In genomic region chr3:160886421-160886820, GRCh38 we compare ENCODE assay signal across 12 cellular contexts.
DNase-seq lines count a peak whose midpoint lies in the region; ATAC-seq, FAIRE-seq and TF ChIP-seq lines count a peak whose summit lies in the region.
"Had no signal": no experiment of that assay in that cellular context is flagged by ENCODE, and none has a peak within 500 bp of the region (broad histone marks: within the 10 kb centered on the region; RNA-seq: fewer than 3 reads in every experiment).

No MANE protein-coding gene starts in this region.

- H2BK15ac ChIP-seq in H1 (ENCODE audit: low read length), result no peak overlapping the region

- H3K9me3 ChIP-seq in H1 (ENCODE audit: insufficient read depth in 2 of 2, low read depth in 1 of 2, low read length in 1 of 2) (0 out of 4 replicates have a peak, but pooled peaks cover 0 to 2% of the 10 kb centered on the region in 2 experiments), thyroid gland (no peaks in the 10 kb centered on the region)

- H2BK5ac ChIP-seq in H1 (ENCODE audit: low read depth, low read length), result 0 out of 2 replicates have a peak overlapping the region, but pooled peaks have one; percentile 95

- no peak for TF ChIP-seq RAD21 in H1 (IDR thresholded peaks at IDR 0.05 in 1 of 2, conservative IDR thresholded peaks at IDR 0.05 in 1 of 2; ENCODE audit: low read depth in 2 of 2, low read length in 2 of 2)

- 87% methylated on average over 4 of the region's 4 CpGs; no CpG with 5 or more reads in 1 of the 2 experiments for WGBS in H1 (ENCODE audit: extremely low coverage in 1 of 2, insufficient coverage in 1 of 2, insufficient read length in 1 of 2, insufficient replicate concordance in 2 of 2, low coverage in 1 of 2, low lambda C conversion rate in 2 of 2, missing lambda C conversion rate in 1 of 2), 2 experiments
- WGBS in thyroid gland, 2 donors, result 79 to 91% methylated on average over 4 of the region's 4 CpGs

- H3K4me3 ChIP-seq in H1 (ENCODE audit: extremely low read depth in 1 of 4, insufficient read depth in 2 of 4, low read depth in 3 of 4, low read length in 4 of 4), result no peak overlapping the region
- no peak overlapping the region for H3K4me3 ChIP-seq in thyroid gland (replicated peaks in 1 of 3)
- H3K4me3 ChIP-seq: cardiac muscle cell, lung had no signal

- no peaks in the 10 kb centered on the region for H3K36me3 ChIP-seq in H1 (ENCODE audit: control insufficient read depth in 2 of 4, insufficient read depth in 4 of 4, low read length in 3 of 4)
- H3K36me3 ChIP-seq in thyroid gland, result no peaks in the 10 kb centered on the region
- H3K36me3 ChIP-seq: cardiac muscle cell had no signal

- TF ChIP-seq POLR2A in H1 (IDR thresholded peaks at IDR 0.05; ENCODE audit: control extremely low read depth in 1 of 2, low read depth in 2 of 2, low read length in 2 of 2), result no peak
- TF ChIP-seq POLR2A in thyroid gland (IDR thresholded peaks at IDR 0.05), result no peak

- peaks cover 10% of the 10 kb centered on the region for H3K9me3 Mint-ChIP-seq in activated T-helper 17 cell treated with anti-CD3 and anti-CD28 coated beads, Interleukin-2, amount 50 U/mL, for 72 hours

- no peaks in the 10 kb centered on the region for H3K36me3 Mint-ChIP-seq in activated T-helper 17 cell treated with anti-CD3 and anti-CD28 coated beads, Interleukin-2, amount 50 U/mL, for 72 hours (ENCODE audit: low read depth)

- H3K4me1 ChIP-seq in H1 (replicated peaks in 1 of 4; ENCODE audit: control insufficient read depth in 3 of 4, insufficient read depth in 4 of 4, low read length in 3 of 4) (peaks cover 0 to 8% (median 5%) of the 10 kb centered on the region in 4 experiments; a peak in 6 of 7 replicates), thyroid gland (peaks cover 0 to 17% of the 10 kb centered on the region in 2 donors)

- H4K5ac ChIP-seq in H1 (ENCODE audit: insufficient read length, low read depth, low read length), result no peak overlapping the region

- H3K18ac ChIP-seq in H1 (ENCODE audit: extremely low read depth, low read length), result no peak overlapping the region

- H2BK20ac ChIP-seq in H1 (ENCODE audit: low read length), result no peak overlapping the region

- no peak overlapping the region for H3K4ac ChIP-seq in H1 (replicated peaks; ENCODE audit: insufficient read length, low read depth, low read length)

- H4K20me1 ChIP-seq in H1 (replicated peaks in 1 of 2; ENCODE audit: control insufficient read depth in 1 of 2, insufficient read depth in 2 of 2, low read length in 2 of 2), result no peaks in the 10 kb centered on the region

- H3K23ac ChIP-seq in H1 (ENCODE audit: insufficient read length), result no peak overlapping the region

- H2BK12ac ChIP-seq in H1 (ENCODE audit: low read depth, low read length), result no peak overlapping the region

- no peak overlapping the region for H3K14ac ChIP-seq in H1 (ENCODE audit: insufficient read length)

- H2AFZ ChIP-seq in H1 (ENCODE audit: low read length), result no peak overlapping the region

- CTCF ChIA-PET in H1 (lab: Charles Lee; ENCODE audit: partially characterized antibody), result interaction anchor here (0.6 to 2.5 kb wide), 2 partner anchors 12 to 36 kb away, joined by 3 to 7 read pairs; no protein-coding TSS in a partner anchor

- no peak overlapping the region for H3K56ac ChIP-seq in H1 (replicated peaks; ENCODE audit: insufficient read length, low read depth, low read length)

- H3K23me2 ChIP-seq in H1 (ENCODE audit: low read depth, low read length), result no peaks in the 10 kb centered on the region

- no peak overlapping the region for H4K91ac ChIP-seq in H1 (replicated peaks; ENCODE audit: insufficient read length, low read length)

- H3K79me2 ChIP-seq in H1 (ENCODE audit: control insufficient read depth in 1 of 2, insufficient read depth in 2 of 2, low read length in 2 of 2), result no peaks in the 10 kb centered on the region

- no peak overlapping the region for H2BK120ac ChIP-seq in H1 (replicated peaks; ENCODE audit: low read depth, low read length)

- no peak overlapping the region for H3K9ac ChIP-seq in H1 (replicated peaks in 1 of 4; ENCODE audit: extremely low read depth in 1 of 4, low read depth in 3 of 4, low read length in 3 of 4)

- no peak for TF ChIP-seq EP300 in H1 (IDR thresholded peaks at IDR 0.05; ENCODE audit: borderline replicate concordance in 1 of 2, low read depth in 2 of 2, low read length in 2 of 2)

- TF ChIP-seq CTCF in H1 (IDR thresholded peaks at IDR 0.05; ENCODE audit: control extremely low read depth in 1 of 3, insufficient read depth in 1 of 3, low read depth in 1 of 3, low read length in 3 of 3) (no peak), thyroid gland (IDR thresholded peaks at IDR 0.05) (no peak)

- H4K8ac ChIP-seq in H1 (ENCODE audit: extremely low read depth, insufficient read depth, low read length), result no peak overlapping the region

- no peaks in the 10 kb centered on the region for H3K4me1 Mint-ChIP-seq in activated T-helper 17 cell treated with anti-CD3 and anti-CD28 coated beads, Interleukin-2, amount 50 U/mL, for 72 hours
- H3K4me1 Mint-ChIP-seq: T-helper 17 cell had no signal

- no peaks in the 10 kb centered on the region for H3K27me3 Mint-ChIP-seq in activated T-helper 17 cell treated with anti-CD3 and anti-CD28 coated beads, Interleukin-2, amount 50 U/mL, for 72 hours
- H3K27me3 Mint-ChIP-seq: T-helper 17 cell had no signal

- no peak overlapping the region for H3K27ac Mint-ChIP-seq in activated T-helper 17 cell treated with anti-CD3 and anti-CD28 coated beads, Interleukin-2, amount 50 U/mL, for 72 hours
- H3K27ac Mint-ChIP-seq: T-helper 17 cell had no signal

- no peak overlapping the region for H3K27ac ChIP-seq in H1 (ENCODE audit: low read depth, low read length)
- no peak overlapping the region for H3K27ac ChIP-seq in thyroid gland

- H3K27me3 ChIP-seq in H1 (replicated peaks in 1 of 4; ENCODE audit: control insufficient read depth in 3 of 4, extremely low read depth in 1 of 4, insufficient read depth in 3 of 4, low read length in 3 of 4) (no peaks in the 10 kb centered on the region), thyroid gland (no peaks in the 10 kb centered on the region)
- H3K27me3 ChIP-seq: cardiac muscle cell had no signal

- no peaks in the 10 kb centered on the region for H3K79me1 ChIP-seq in H1 (ENCODE audit: low read depth, low read length)

- DNase-seq in H1 (ENCODE audit: low read depth in 1 of 2, low spot score in 2 of 2), result no peak
- no peak for DNase-seq in thyroid gland
- no peak for DNase-seq in head of caudate nucleus
- DNase-seq in NCI-H2227 treated with DMSO at 0.1 percent for 48 hours (lab: John Stamatoyannopoulos, UW), result no peak
- DNase-seq: activated CD8-positive, alpha-beta memory T cell treated with anti-CD3 and anti-CD28 coated beads, Interleukin-2, amount 50 U/mL, for 4 hours; T-helper 17 cell had no signal

- FAIRE-seq in H1 (lab: Jason Lieb, UNC), result no peak

- POLR2A ChIA-PET in H1 (lab: Charles Lee; ENCODE audit: partially characterized antibody), result interaction anchor here (1.2 kb wide), 1 partner anchor 131 kb away, joined by 3 read pairs; the partner anchor contains the start of gene PPM1L

- intact Hi-C loops in thyroid gland (cut with DNase I), result no loop called here
- intact Hi-C loops in head of caudate nucleus (cut with DNase I), result no loop called here

- ATAC-seq in GM18517 (IDR thresholded peaks at IDR 0.05; ENCODE audit: unreplicated experiment) (peak; percentile 97), GM21526 (IDR thresholded peaks at IDR 0.05; ENCODE audit: low FRiP score, unreplicated experiment) (peak; percentile 64), HG03097 (IDR thresholded peaks at IDR 0.05; ENCODE audit: low FRiP score, unreplicated experiment) (peak; percentile 72)
- ATAC-seq in activated T-helper 17 cell treated with anti-CD3 and anti-CD28 coated beads, Interleukin-2, amount 50 U/mL, for 72 hours (replicated peaks), result no peak
- ATAC-seq: T-helper 17 cell had no signal

- no peak overlapping the region for H3K4me3 Mint-ChIP-seq in activated T-helper 17 cell treated with anti-CD3 and anti-CD28 coated beads, Interleukin-2, amount 50 U/mL, for 72 hours
- H3K4me3 Mint-ChIP-seq: T-helper 17 cell had no signal

- no peak overlapping the region; the same call in 1 of the 2 replicates for H2AK5ac ChIP-seq in H1 (ENCODE audit: low read depth, low read length)

- no peak overlapping the region for H3K4me2 ChIP-seq in H1 (ENCODE audit: insufficient read depth in 1 of 2, low read depth in 2 of 2, low read length in 2 of 2)

TF ChIP-seq in H1, 55 proteins besides CTCF, POLR2A, EP300 and RAD21:
- TF ChIP-seq TAF7 (optimal IDR thresholded peaks at IDR 0.05; ENCODE audit: borderline replicate concordance, low read depth, low read length), result no peak
- no peak for TF ChIP-seq GTF2F1 (IDR thresholded peaks at IDR 0.05; ENCODE audit: borderline replicate concordance, low read depth, low read length)
- no peak for TF ChIP-seq BACH1 (IDR thresholded peaks at IDR 0.05; ENCODE audit: low read length)
- TF ChIP-seq SUZ12 (IDR thresholded peaks at IDR 0.05; ENCODE audit: low read length), result no peak
- TF ChIP-seq KDM1A (IDR thresholded peaks at IDR 0.05; ENCODE audit: borderline replicate concordance, low read length), result no peak
- no peak for TF ChIP-seq CEBPB (IDR thresholded peaks at IDR 0.05; ENCODE audit: low read depth, low read length)
- no peak for TF ChIP-seq CREB1 (IDR thresholded peaks at IDR 0.05)
- no peak for TF ChIP-seq CHD1 (IDR thresholded peaks at IDR 0.05; ENCODE audit: low read depth, low read length)
- no peak for TF ChIP-seq GABPA (IDR thresholded peaks at IDR 0.05; ENCODE audit: borderline replicate concordance, insufficient read depth, low read length)
- no peak for TF ChIP-seq RXRA (IDR thresholded peaks at IDR 0.05; ENCODE audit: insufficient read depth, low read depth, low read length)
- TF ChIP-seq SAP30 (IDR thresholded peaks at IDR 0.05; ENCODE audit: insufficient read depth, insufficient replicate concordance, low read length), result no peak
- TF ChIP-seq RFX5 (IDR thresholded peaks at IDR 0.05; ENCODE audit: borderline replicate concordance, low read depth, low read length), result no peak
- TF ChIP-seq BRCA1 (IDR thresholded peaks at IDR 0.05; ENCODE audit: low read depth, low read length), result no peak
- TF ChIP-seq NANOG (IDR thresholded peaks at IDR 0.05; ENCODE audit: insufficient read depth, low read depth, low read length, poor library complexity, severe bottlenecking), result no peak
- no peak for TF ChIP-seq TBP (IDR thresholded peaks at IDR 0.05; ENCODE audit: low read depth, low read length)
- no peak for TF ChIP-seq SRF (IDR thresholded peaks at IDR 0.05; ENCODE audit: low read depth, low read length)
- TF ChIP-seq SIN3A (conservative IDR thresholded peaks at IDR 0.05 in 1 of 2, IDR thresholded peaks at IDR 0.05 in 1 of 2; ENCODE audit: low read depth in 1 of 2, low read length in 2 of 2), result no peak
- TF ChIP-seq POLR2AphosphoS5 (IDR thresholded peaks at IDR 0.05; ENCODE audit: low read depth, low read length), result no peak
